ENCODE assay signal across 19 cellular contexts in the genomic region with DNA sequence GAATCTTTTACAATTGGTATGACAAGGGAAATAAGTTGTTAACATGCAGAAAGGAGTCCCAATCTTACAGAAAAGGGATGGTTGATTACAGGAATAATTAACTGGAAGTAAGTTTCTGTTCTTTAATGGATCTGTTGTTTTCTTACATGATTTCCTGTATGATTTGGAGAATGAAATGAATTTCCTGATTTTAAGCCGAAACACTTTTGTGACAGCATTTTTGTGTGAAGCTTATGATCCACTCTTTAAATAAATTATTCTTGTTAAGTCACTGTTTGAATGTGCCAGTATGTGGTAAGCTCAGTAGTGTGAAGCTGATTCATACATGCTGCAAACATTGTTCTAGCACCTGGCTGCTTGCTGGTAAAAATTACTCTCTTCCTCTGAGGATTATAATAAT.
A peak's percentile ranks its signal among the peaks of the same experiment; 100 is the strongest.
DNase-seq lines count a peak whose midpoint lies in the region; ATAC-seq and TF ChIP-seq lines count a peak whose summit lies in the region.
"Had no signal": no experiment of that assay in that cellular context is flagged by ENCODE, and none has a peak within 500 bp of the region (broad histone marks: within the 10 kb centered on the region; RNA-seq: fewer than 3 reads in every experiment).

No MANE protein-coding gene starts in this region.

- H3K4me3 ChIP-seq in neural progenitor cell: no peak overlapping the region
- H3K4me3 ChIP-seq: MG63 had no signal

- peaks cover 5% of the 10 kb centered on the region for H3K36me3 Mint-ChIP-seq in neural progenitor cell
- H3K36me3 Mint-ChIP-seq: CD14-positive monocyte had no signal

- peaks cover 18% of the 10 kb centered on the region for H3K9me3 Mint-ChIP-seq in neural progenitor cell
- H3K9me3 Mint-ChIP-seq: T-helper 1 cell treated with Interleukin-12 subunit alpha and Interleukin-12 subunit beta and Interleukin-4 antibody, amounts not matched to agents 30 μg/mL and 1 μg/mL, for 36 hours had no signal

- peak overlapping the region; percentile 96 for H3K27ac Mint-ChIP-seq in neural progenitor cell
- H3K27ac Mint-ChIP-seq: CD14-positive monocyte; T-helper 1 cell treated with Interleukin-12 subunit alpha and Interleukin-12 subunit beta and Interleukin-4 antibody, amounts not matched to agents 30 μg/mL and 1 μg/mL, for 36 hours had no signal

- DNase-seq in NCI-H2107 treated with DMSO at 0.1 percent for 48 hours (lab: John Stamatoyannopoulos, UW; ENCODE audit: unreplicated experiment) (peak; percentile 16), NCI-H2107 (lab: John Stamatoyannopoulos, UW) (no peak), NCI-H146 (lab: John Stamatoyannopoulos, UW) (peak; percentile 53), RKO (ENCODE audit: low spot score) (peak; percentile 4), neural progenitor cell (ENCODE audit: low spot score) (no peak), mesenteric fat pad (ENCODE audit: low spot score) (no peak), G401 (ENCODE audit: low spot score) (no peak)
- DNase-seq: DMS153, H7, MG63, NCI-H1105 treated with DMSO at 0.1 percent for 48 hours, NCI-H2171 treated with DMSO at 0.1 percent for 48 hours, NCI-H510A, RPMI8226, SIG-M5 had no signal

- no peaks in the 10 kb centered on the region for H3K79me2 ChIP-seq in neural progenitor cell (ENCODE audit: low read depth)

- H3F3A ChIP-seq in neural progenitor cell (ENCODE audit: low read depth): no peaks in the 10 kb centered on the region

- peaks cover 2% of the 10 kb centered on the region for H3K27me3 Mint-ChIP-seq in neural progenitor cell (ENCODE audit: insufficient read depth, low read depth)

- no peaks in the 10 kb centered on the region for H3K27me3 ChIP-seq in neural progenitor cell
- H3K27me3 ChIP-seq: MG63 had no signal

- H3K4me1 Mint-ChIP-seq in neural progenitor cell: peaks cover 50% of the 10 kb centered on the region
- H3K4me1 Mint-ChIP-seq: CD14-positive monocyte had no signal

- in situ Hi-C loops in G401 (cut with HindIII; ENCODE audit: low sequenced_read_pairs): no loop called here

- no peak for ATAC-seq in HG02623 (IDR thresholded peaks at IDR 0.05; ENCODE audit: unreplicated experiment)

- peak overlapping the region; percentile 66 for H3K4me3 Mint-ChIP-seq in neural progenitor cell
- H3K4me3 Mint-ChIP-seq: CD14-positive monocyte; T-helper 1 cell treated with Interleukin-12 subunit alpha and Interleukin-12 subunit beta and Interleukin-4 antibody, amounts not matched to agents 30 μg/mL and 1 μg/mL, for 36 hours had no signal

- H3K27ac ChIP-seq in neural progenitor cell: peak overlapping the region; percentile 78
- H3K27ac ChIP-seq: KMS-11 had no signal

- H2AFZ ChIP-seq in neural progenitor cell (replicated peaks): no peak overlapping the region

- no peak overlapping the region for H3K9ac ChIP-seq in neural progenitor cell
- H3K9ac ChIP-seq: KMS-11 had no signal

- peaks cover 30% of the 10 kb centered on the region for H3K4me1 ChIP-seq in neural progenitor cell

- H4K20me1 ChIP-seq in neural progenitor cell (ENCODE audit: low read depth): no peaks in the 10 kb centered on the region

- TF ChIP-seq CTCF in neural progenitor cell (IDR thresholded peaks at IDR 0.05): no peak

- no peaks in the 10 kb centered on the region for H3K36me3 ChIP-seq in neural progenitor cell
- H3K36me3 ChIP-seq: MG63 had no signal

- H3K4me2 ChIP-seq in neural progenitor cell: peak overlapping the region; percentile 28
- H3K4me2 ChIP-seq: KMS-11 had no signal

- no peaks in the 10 kb centered on the region for H3K9me3 ChIP-seq in neural progenitor cell (ENCODE audit: low read depth)
- H3K9me3 ChIP-seq: MG63 had no signal

Comparison
In these comparisons a context has a peak if more than half of its experiments do, and no peak if none do; other contexts are left out.
1. DNase-seq: peak in NCI-H2107 treated with DMSO at 0.1 percent for 48 hours (single experiment), NCI-H146 (single experiment) and RKO (single experiment); none in NCI-H2107 (single experiment), neural progenitor cell (single experiment), mesenteric fat pad (single experiment) and G401 (single experiment).